In genomic region chr4:91577864-91578263, GRCh38 we compare ENCODE assay signal across 18 cellular contexts.
DNase-seq lines count a peak whose midpoint lies in the region; ATAC-seq, FAIRE-seq and TF ChIP-seq lines count a peak whose summit lies in the region.
"Had no signal": no experiment of that assay in that cellular context is flagged by ENCODE, and none has a peak within 500 bp of the region (broad histone marks: within the 10 kb centered on the region; RNA-seq: fewer than 3 reads in every experiment).

No MANE protein-coding gene starts in this region.

- DNase-seq in GM23338 (ENCODE audit: low spot score) (peak; percentile 65), H1 (ENCODE audit: low read depth in 1 of 2, low spot score in 2 of 2) (peak in 1 of 2 experiments; percentile 10), iPS-NIHi7 (ENCODE audit: extremely low spot score) (peak; percentile 19), GM13976 (ENCODE audit: low spot score) (no peak), midbrain (lab: John Stamatoyannopoulos, UW) (no peak), breast epithelium (ENCODE audit: low spot score in 2 of 2) (no peak)
- DNase-seq: CD4-positive, CD25-positive, alpha-beta regulatory T cell; DMS53; GF-D8; GM23248; HCEC 1CT; HFFc6; KG1 had no signal

- no peak overlapping the region for H3K56ac ChIP-seq in H1 (replicated peaks; ENCODE audit: insufficient read length, low read depth, low read length)

- H3K23me2 ChIP-seq in H1 (ENCODE audit: low read depth, low read length) = no peaks in the 10 kb centered on the region

- no peak for TF ChIP-seq EP300 in H1 (IDR thresholded peaks at IDR 0.05; ENCODE audit: borderline replicate concordance in 1 of 2, low read depth in 2 of 2, low read length in 2 of 2)

- H3K9me3 Mint-ChIP-seq in GM23338 = peaks cover 4% of the 10 kb centered on the region; the same call in 1 of the 3 replicates

- H3K4me3 ChIP-seq in GM23338 (peak overlapping the region; percentile 6; the same call in 1 of the 2 replicates), HUES64 (ENCODE audit: low read length) (no peak overlapping the region; the same call in 1 of the 2 replicates), H1 (ENCODE audit: extremely low read depth in 1 of 4, insufficient read depth in 2 of 4, low read depth in 3 of 4, low read length in 4 of 4) (peak overlapping the region in 1 of 4 experiments; percentile 39; a peak in 1 of 8 replicates), breast epithelium (no peak overlapping the region)
- H3K4me3 ChIP-seq: BLaER1 treated with 17β-estradiol and CSF1 and Interleukin-3, amounts not matched to agents 10 nM and 100 nM; GM23248 had no signal

- H3K4me2 ChIP-seq in GM23338 (peak overlapping the region; percentile 31), H1 (ENCODE audit: insufficient read depth in 1 of 2, low read depth in 2 of 2, low read length in 2 of 2) (peak overlapping the region; percentile 1 to 45)
- H3K4me2 ChIP-seq: BLaER1 treated with 17β-estradiol and CSF1 and Interleukin-3, amounts not matched to agents 10 nM and 100 nM had no signal

- H3K14ac ChIP-seq in H1 (ENCODE audit: insufficient read length) = no peak overlapping the region

- H4K91ac ChIP-seq in H1 (replicated peaks; ENCODE audit: insufficient read length, low read length) = no peak overlapping the region

- peaks cover 11% of the 10 kb centered on the region for H3K36me3 Mint-ChIP-seq in GM23338 (ENCODE audit: low read depth)
- H3K36me3 Mint-ChIP-seq: CD4-positive, CD25-positive, alpha-beta regulatory T cell; IgD-negative memory B cell had no signal

- peak overlapping the region; percentile 63; the same call in 1 of the 2 replicates for H2BK20ac ChIP-seq in H1 (ENCODE audit: low read length)

- no peak for TF ChIP-seq POLR2A in H1 (IDR thresholded peaks at IDR 0.05; ENCODE audit: control extremely low read depth in 1 of 2, low read depth in 2 of 2, low read length in 2 of 2)
- no peak for TF ChIP-seq POLR2A in breast epithelium (IDR thresholded peaks at IDR 0.05)

- H4K8ac ChIP-seq in H1 (ENCODE audit: extremely low read depth, insufficient read depth, low read length) = no peak overlapping the region

- H3K27ac Mint-ChIP-seq in GM23338 = peak overlapping the region; percentile 86; the same call in 1 of the 2 replicates
- H3K27ac Mint-ChIP-seq: CD4-positive, CD25-positive, alpha-beta regulatory T cell; HFFc6; IgD-negative memory B cell had no signal

- H3K27ac ChIP-seq in GM23338 (ENCODE audit: low read depth) (peak overlapping the region; percentile 7; the same call in 1 of the 2 replicates), HUES64 (ENCODE audit: low read depth, low read length) (peak overlapping the region; percentile 49; the same call in 1 of the 2 replicates), H1 (ENCODE audit: low read depth, low read length) (no peak overlapping the region), breast epithelium (no peak overlapping the region)
- H3K27ac ChIP-seq: 22Rv1; BLaER1 treated with 17β-estradiol and CSF1 and Interleukin-3, amounts not matched to agents 10 nM and 100 nM; GM23248; HL-60 had no signal

- H3K4me1 Mint-ChIP-seq in GM23338 = peaks cover 39% of the 10 kb centered on the region
- H3K4me1 Mint-ChIP-seq: CD4-positive, CD25-positive, alpha-beta regulatory T cell; IgD-negative memory B cell had no signal

- no peak overlapping the region for H2BK5ac ChIP-seq in H1 (ENCODE audit: low read depth, low read length)

- H3K9ac ChIP-seq in HUES64 (ENCODE audit: low read depth, low read length) (no peak overlapping the region), H1 (replicated peaks in 1 of 4; ENCODE audit: extremely low read depth in 1 of 4, low read depth in 3 of 4, low read length in 3 of 4) (no peak overlapping the region)
- H3K9ac ChIP-seq: BLaER1 treated with 17β-estradiol and CSF1 and Interleukin-3, amounts not matched to agents 10 nM and 100 nM; GM23248 had no signal

- FAIRE-seq in H1 (lab: Jason Lieb, UNC) = peak; percentile 82

- no peak overlapping the region for H3K4ac ChIP-seq in H1 (replicated peaks; ENCODE audit: insufficient read length, low read depth, low read length)

- H3K79me1 ChIP-seq in H1 (ENCODE audit: low read depth, low read length) = no peaks in the 10 kb centered on the region

- H3K9me3 ChIP-seq in HUES64 (ENCODE audit: insufficient read depth, low read depth, low read length) (0 out of 2 replicates have a peak, but pooled peaks cover 3% of the 10 kb centered on the region), H1 (ENCODE audit: insufficient read depth in 2 of 2, low read depth in 1 of 2, low read length in 1 of 2) (peaks cover 0 to 2% of the 10 kb centered on the region in 2 experiments; a peak in 1 of 4 replicates), breast epithelium (no peaks in the 10 kb centered on the region)
- H3K9me3 ChIP-seq: BLaER1 treated with 17β-estradiol and CSF1 and Interleukin-3, amounts not matched to agents 10 nM and 100 nM had no signal

- H2BK15ac ChIP-seq in H1 (ENCODE audit: low read length) = no peak overlapping the region

- H4K5ac ChIP-seq in H1 (ENCODE audit: insufficient read length, low read depth, low read length) = peak overlapping the region; percentile 64

- H3K36me3 ChIP-seq in GM23338 (ENCODE audit: insufficient read depth) (no peaks in the 10 kb centered on the region), HUES64 (ENCODE audit: insufficient read depth, low read length) (no peaks in the 10 kb centered on the region), H1 (ENCODE audit: control insufficient read depth in 2 of 4, insufficient read depth in 4 of 4, low read length in 3 of 4) (no peaks in the 10 kb centered on the region), breast epithelium (no peaks in the 10 kb centered on the region)
- H3K36me3 ChIP-seq: BLaER1 treated with 17β-estradiol and CSF1 and Interleukin-3, amounts not matched to agents 10 nM and 100 nM had no signal

- H3F3A ChIP-seq in GM23338 (replicated peaks; ENCODE audit: low read depth) = no peaks in the 10 kb centered on the region

- intact Hi-C loops in breast epithelium (cut with DNase I; ENCODE audit: low total_unique reads) = no loop called here

- H2AFZ ChIP-seq in GM23338 = no peak overlapping the region
- H2AFZ ChIP-seq in H1 (ENCODE audit: low read length) = no peak overlapping the region
- H2AFZ ChIP-seq: GM23248 had no signal

- no peak overlapping the region for H3K23ac ChIP-seq in H1 (ENCODE audit: insufficient read length)

- peak overlapping the region; percentile 34; the same call in 1 of the 3 replicates for H3K4me3 Mint-ChIP-seq in GM23338
- H3K4me3 Mint-ChIP-seq: CD4-positive, CD25-positive, alpha-beta regulatory T cell; HFFc6; IgD-negative memory B cell had no signal

- H3K79me2 ChIP-seq in GM23338 (replicated peaks; ENCODE audit: insufficient read depth) (no peaks in the 10 kb centered on the region), H1 (ENCODE audit: control insufficient read depth in 1 of 2, insufficient read depth in 2 of 2, low read length in 2 of 2) (no peaks in the 10 kb centered on the region)

- TF ChIP-seq RAD21 in H1 (IDR thresholded peaks at IDR 0.05 in 1 of 2, conservative IDR thresholded peaks at IDR 0.05 in 1 of 2; ENCODE audit: low read depth in 2 of 2, low read length in 2 of 2) = no peak

- H2BK120ac ChIP-seq in H1 (replicated peaks; ENCODE audit: low read depth, low read length) = no peak overlapping the region

- TF ChIP-seq CTCF in GM23338 (conservative IDR thresholded peaks at IDR 0.05; ENCODE audit: low read depth in 2 of 2) = no peak
- no peak for TF ChIP-seq CTCF in H1 (IDR thresholded peaks at IDR 0.05; ENCODE audit: control extremely low read depth in 1 of 3, insufficient read depth in 1 of 3, low read depth in 1 of 3, low read length in 3 of 3)
- no peak for TF ChIP-seq CTCF in GM13976 (IDR thresholded peaks at IDR 0.05; ENCODE audit: borderline replicate concordance, control extremely low read depth, extremely low read depth, insufficient read depth, missing control alignments)
- no peak for TF ChIP-seq CTCF in breast epithelium (IDR thresholded peaks at IDR 0.05)

- H3K9me2 ChIP-seq in GM23338 (ENCODE audit: insufficient read depth) = peaks cover 7% of the 10 kb centered on the region; the same call in 1 of the 2 replicates

- H3K27me3 ChIP-seq in GM23338 (ENCODE audit: insufficient read depth) (no peaks in the 10 kb centered on the region), HUES64 (ENCODE audit: insufficient read depth, low read length) (no peaks in the 10 kb centered on the region), H1 (replicated peaks in 1 of 4; ENCODE audit: control insufficient read depth in 3 of 4, extremely low read depth in 1 of 4, insufficient read depth in 3 of 4, low read length in 3 of 4) (no peaks in the 10 kb centered on the region), breast epithelium (no peaks in the 10 kb centered on the region)
- H3K27me3 ChIP-seq: BLaER1 treated with 17β-estradiol and CSF1 and Interleukin-3, amounts not matched to agents 10 nM and 100 nM had no signal

- H4K20me1 ChIP-seq in GM23338 (replicated peaks; ENCODE audit: insufficient read depth) (no peaks in the 10 kb centered on the region), H1 (replicated peaks in 1 of 2; ENCODE audit: control insufficient read depth in 1 of 2, insufficient read depth in 2 of 2, low read length in 2 of 2) (no peaks in the 10 kb centered on the region)
- H4K20me1 ChIP-seq: BLaER1 treated with 17β-estradiol and CSF1 and Interleukin-3, amounts not matched to agents 10 nM and 100 nM had no signal

- H2AK5ac ChIP-seq in H1 (ENCODE audit: low read depth, low read length) = no peak overlapping the region

- H3K18ac ChIP-seq in H1 (ENCODE audit: extremely low read depth, low read length) = no peak overlapping the region; the same call in 1 of the 2 replicates

- POLR2A ChIA-PET in H1 (lab: Charles Lee; ENCODE audit: partially characterized antibody) = interaction anchor here (0.7 kb wide), 1 partner anchor 35 kb away, joined by 3 read pairs; no protein-coding TSS in a partner anchor

- H3K4me1 ChIP-seq in GM23338 (ENCODE audit: insufficient read depth) (peaks cover 41% of the 10 kb centered on the region), HUES64 (ENCODE audit: insufficient read depth, low read length) (peaks cover 22% of the 10 kb centered on the region), H1 (replicated peaks in 1 of 4; ENCODE audit: control insufficient read depth in 3 of 4, insufficient read depth in 4 of 4, low read length in 3 of 4) (peaks cover 0 to 24% (median 1%) of the 10 kb centered on the region in 4 experiments; a peak in 1 of 7 replicates), breast epithelium (no peaks in the 10 kb centered on the region)
- H3K4me1 ChIP-seq: BLaER1 treated with 17β-estradiol and CSF1 and Interleukin-3, amounts not matched to agents 10 nM and 100 nM had no signal

- H3K27me3 Mint-ChIP-seq in GM23338 (ENCODE audit: insufficient read depth, low read depth, poor library complexity) = peaks cover 2% of the 10 kb centered on the region
- H3K27me3 Mint-ChIP-seq: CD4-positive, CD25-positive, alpha-beta regulatory T cell; IgD-negative memory B cell had no signal

- in situ Hi-C loops in GM13976 (cut with MboI; ENCODE audit: low sequenced_read_pairs, unreplicated experiment) = no loop called here

- peak; percentile 98 for ATAC-seq in GM23338

- CTCF ChIA-PET in H1 (lab: Charles Lee; ENCODE audit: partially characterized antibody) = no interaction called here

- H2BK12ac ChIP-seq in H1 (ENCODE audit: low read depth, low read length) = no peak overlapping the region

TF ChIP-seq in GM23338, 12 proteins besides CTCF, POLR2A, EP300 and RAD21 (continues in another document):
- TF ChIP-seq ZNF331 (CRISPR knock-in tag; IDR thresholded peaks at IDR 0.05; ENCODE audit: low read depth) = no peak

Comparison
In these comparisons a context has a peak if more than half of its experiments do, and no peak if none do; other contexts are left out.
1. DNase-seq: peak in GM23338 (single experiment) and iPS-NIHi7 (single experiment); none in GM13976 (single experiment), midbrain (single experiment) and breast epithelium (0 of 2).
2. H3K27ac ChIP-seq: peak in GM23338 (single experiment) and HUES64 (single experiment); none in H1 (single experiment) and breast epithelium (0 of 2).